In the genomic region with DNA sequence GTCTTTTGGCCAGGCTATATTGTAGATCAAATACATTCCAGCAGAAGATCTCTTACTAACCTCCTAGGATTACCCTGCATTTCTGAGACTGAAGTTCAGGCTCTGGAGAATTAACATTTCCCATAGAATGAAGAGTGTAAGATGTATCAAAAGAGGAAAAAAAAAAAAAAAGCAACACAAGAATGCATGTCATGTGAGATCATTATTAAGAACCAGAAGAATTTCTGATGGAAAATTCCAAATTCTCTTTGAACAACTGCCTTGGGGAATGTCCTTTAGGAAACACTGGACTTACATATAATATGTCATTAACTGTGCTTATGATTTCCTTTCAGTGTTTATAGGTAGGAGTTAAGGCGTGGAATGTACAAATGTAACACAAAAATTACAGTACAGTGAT, we compare ENCODE assay signal across 19 cellular contexts.
"Had no signal": no experiment of that assay in that cellular context is flagged by ENCODE, and none has a peak within 500 bp of the region (broad histone marks: within the 10 kb centered on the region; RNA-seq: fewer than 3 reads in every experiment).

No MANE protein-coding gene starts in this region.

- H3K27ac Mint-ChIP-seq: immature natural killer cell; natural killer cell; neural progenitor cell; progenitor cell of endocrine pancreas; stimulated activated memory B cell treated with anti-CD40 and anti-IgM and Interleukin-4, amounts not matched to agents 10 μg/mL and 1 μg/mL and 100 μg/mL, for 72 hours; stimulated activated naive CD8-positive, alpha-beta T cell treated with anti-CD3 and anti-CD28 coated beads, Interleukin-15, Interleukin-2, amounts not matched to agents 100 ng/mL and 50 ng/mL, for 24 hours had no signal

- H3K4me1 Mint-ChIP-seq: immature natural killer cell; natural killer cell; stimulated activated memory B cell treated with anti-CD40 and anti-IgM and Interleukin-4, amounts not matched to agents 10 μg/mL and 1 μg/mL and 100 μg/mL, for 72 hours had no signal

- H3K36me3 Mint-ChIP-seq: natural killer cell; neural progenitor cell; stimulated activated memory B cell treated with anti-CD40 and anti-IgM and Interleukin-4, amounts not matched to agents 10 μg/mL and 1 μg/mL and 100 μg/mL, for 72 hours had no signal

- H3K27me3 Mint-ChIP-seq: progenitor cell of endocrine pancreas; stimulated activated memory B cell treated with anti-CD40 and anti-IgM and Interleukin-4, amounts not matched to agents 10 μg/mL and 1 μg/mL and 100 μg/mL, for 72 hours; stimulated activated naive CD8-positive, alpha-beta T cell treated with anti-CD3 and anti-CD28 coated beads, Interleukin-15, Interleukin-2, amounts not matched to agents 100 ng/mL and 50 ng/mL, for 24 hours had no signal

- H3K9ac ChIP-seq: neural progenitor cell had no signal

- H3K4me2 ChIP-seq: neural progenitor cell had no signal

- H3K9me3 Mint-ChIP-seq: stimulated activated memory B cell treated with anti-CD40 and anti-IgM and Interleukin-4, amounts not matched to agents 10 μg/mL and 1 μg/mL and 100 μg/mL, for 72 hours had no signal

- H3K4me3 Mint-ChIP-seq: immature natural killer cell; natural killer cell; neural progenitor cell; stimulated activated memory B cell treated with anti-CD40 and anti-IgM and Interleukin-4, amounts not matched to agents 10 μg/mL and 1 μg/mL and 100 μg/mL, for 72 hours; stimulated activated naive CD8-positive, alpha-beta T cell treated with anti-CD3 and anti-CD28 coated beads, Interleukin-15, Interleukin-2, amounts not matched to agents 100 ng/mL and 50 ng/mL, for 24 hours had no signal

- H3K27ac ChIP-seq: coronary artery, heart right ventricle, left lung, neural progenitor cell, pancreas, right lobe of liver, spleen, tibial artery had no signal

- H3K4me3 ChIP-seq: coronary artery, heart right ventricle, left lung, lung, neural progenitor cell, pancreas, right lobe of liver, spleen, tibial artery had no signal

- DNase-seq: effector CD8-positive, alpha-beta T cell; heart right ventricle; immature natural killer cell; left lung; natural killer cell; nucleus accumbens; pancreas; right lobe of liver; spleen; stimulated activated CD4-positive, alpha-beta T cell treated with anti-CD3 and anti-CD28 coated beads, Interleukin-15, amount 100 ng/mL, for 24 hours; stimulated activated CD4-positive, alpha-beta T cell treated with anti-CD3 and anti-CD28 coated beads, Interleukin-1b, Interleukin-23, amount 100 ng/mL, for 48 hours; stimulated activated CD4-positive, alpha-beta T cell treated with anti-CD3 and anti-CD28 coated beads, Interleukin-4, amount 100 ng/mL, for 24 hours; tibial artery had no signal

- H3K36me3 ChIP-seq: heart right ventricle, left lung, neural progenitor cell, pancreas, right lobe of liver, spleen, tibial artery had no signal

- ATAC-seq: left lung; natural killer cell; pancreas; right lobe of liver; stimulated activated memory B cell treated with anti-CD40 and anti-IgM and Interleukin-4, amounts not matched to agents 10 μg/mL and 1 μg/mL and 100 μg/mL, for 72 hours had no signal

- H3K4me1 ChIP-seq: heart right ventricle, left lung, pancreas, right lobe of liver, spleen, tibial artery had no signal

- H3K27me3 ChIP-seq: heart right ventricle, left lung, neural progenitor cell, pancreas, right lobe of liver, spleen, tibial artery had no signal
